1 cellular context compared by ENCODE assay signal in genomic region chr2:120669121-120669952, GRCh38.
TF ChIP-seq lines count a peak whose summit lies in the region.

No MANE protein-coding gene starts in this region.

TF ChIP-seq in HepG2, 621 proteins besides CTCF, POLR2A, EP300 and RAD21 (continued from another document and continues in another):
- TF ChIP-seq, protein P1, sequence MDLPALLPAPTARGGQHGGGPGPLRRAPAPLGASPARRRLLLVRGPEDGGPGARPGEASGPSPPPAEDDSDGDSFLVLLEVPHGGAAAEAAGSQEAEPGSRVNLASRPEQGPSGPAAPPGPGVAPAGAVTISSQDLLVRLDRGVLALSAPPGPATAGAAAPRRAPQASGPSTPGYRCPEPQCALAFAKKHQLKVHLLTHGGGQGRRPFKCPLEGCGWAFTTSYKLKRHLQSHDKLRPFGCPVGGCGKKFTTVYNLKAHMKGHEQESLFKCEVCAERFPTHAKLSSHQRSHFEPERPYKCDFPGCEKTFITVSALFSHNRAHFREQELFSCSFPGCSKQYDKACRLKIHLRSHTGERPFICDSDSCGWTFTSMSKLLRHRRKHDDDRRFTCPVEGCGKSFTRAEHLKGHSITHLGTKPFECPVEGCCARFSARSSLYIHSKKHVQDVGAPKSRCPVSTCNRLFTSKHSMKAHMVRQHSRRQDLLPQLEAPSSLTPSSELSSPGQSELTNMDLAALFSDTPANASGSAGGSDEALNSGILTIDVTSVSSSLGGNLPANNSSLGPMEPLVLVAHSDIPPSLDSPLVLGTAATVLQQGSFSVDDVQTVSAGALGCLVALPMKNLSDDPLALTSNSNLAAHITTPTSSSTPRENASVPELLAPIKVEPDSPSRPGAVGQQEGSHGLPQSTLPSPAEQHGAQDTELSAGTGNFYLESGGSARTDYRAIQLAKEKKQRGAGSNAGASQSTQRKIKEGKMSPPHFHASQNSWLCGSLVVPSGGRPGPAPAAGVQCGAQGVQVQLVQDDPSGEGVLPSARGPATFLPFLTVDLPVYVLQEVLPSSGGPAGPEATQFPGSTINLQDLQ (CRISPR knock-in tag; IDR thresholded peaks at IDR 0.05), result peak; percentile 69; the same call in 1 of the 2 replicates
- TF ChIP-seq GMEB1 (CRISPR knock-in tag; IDR thresholded peaks at IDR 0.05; ENCODE audit: borderline replicate concordance) (no peak), PITX1 (CRISPR knock-in tag; IDR thresholded peaks at IDR 0.05) (no peak), EHMT2 (IDR thresholded peaks at IDR 0.05; ENCODE audit: borderline replicate concordance, low read depth, low read length) (no peak), MXD1 (CRISPR knock-in tag; IDR thresholded peaks at IDR 0.05) (no peak), ZNF451 (CRISPR knock-in tag; IDR thresholded peaks at IDR 0.05) (no peak), THAP7 (CRISPR knock-in tag; IDR thresholded peaks at IDR 0.05) (no peak), ZBTB14 (CRISPR knock-in tag; IDR thresholded peaks at IDR 0.05) (no peak), MAZ (IDR thresholded peaks at IDR 0.05; ENCODE audit: borderline replicate concordance, low read depth, low read length) (no peak), MAZ (CRISPR knock-in tag; IDR thresholded peaks at IDR 0.05; ENCODE audit: low read depth) (peak; percentile 46; the same call in 1 of the 2 replicates), SUZ12 (IDR thresholded peaks at IDR 0.05; ENCODE audit: low read depth, low read length) (no peak), HINFP (CRISPR knock-in tag; IDR thresholded peaks at IDR 0.05; ENCODE audit: low read depth) (no peak), ZNF567 (CRISPR knock-in tag; IDR thresholded peaks at IDR 0.05; ENCODE audit: borderline replicate concordance) (no peak), CBX2 (IDR thresholded peaks at IDR 0.05; ENCODE audit: low read depth, low read length) (no peak), CBX2 (CRISPR knock-in tag; IDR thresholded peaks at IDR 0.05; ENCODE audit: low read depth) (no peak), ZNF737 (CRISPR knock-in tag; IDR thresholded peaks at IDR 0.05; ENCODE audit: borderline replicate concordance) (no peak), ZFP37 (CRISPR knock-in tag; IDR thresholded peaks at IDR 0.05; ENCODE audit: borderline replicate concordance) (no peak), MTERF4 (CRISPR knock-in tag; IDR thresholded peaks at IDR 0.05) (no peak), ZNF329 (CRISPR knock-in tag; IDR thresholded peaks at IDR 0.05; ENCODE audit: low read depth) (no peak), SP1 (IDR thresholded peaks at IDR 0.05) (no peak), SP1 (CRISPR knock-in tag; IDR thresholded peaks at IDR 0.05) (0 out of 2 replicates have a peak, but pooled peaks have one; percentile 23), ZNF543 (CRISPR knock-in tag; IDR thresholded peaks at IDR 0.05) (no peak), MTF1 (CRISPR knock-in tag; IDR thresholded peaks at IDR 0.05) (no peak), CCDC6 (CRISPR knock-in tag; IDR thresholded peaks at IDR 0.05) (no peak), BRD4 (CRISPR knock-in tag; IDR thresholded peaks at IDR 0.05) (no peak), ZNF253 (CRISPR knock-in tag; IDR thresholded peaks at IDR 0.05; ENCODE audit: borderline replicate concordance) (peak; percentile 53; the same call in 1 of the 2 replicates), ZNF614 (CRISPR knock-in tag; IDR thresholded peaks at IDR 0.05; ENCODE audit: borderline replicate concordance) (peak; percentile 18; the same call in 1 of the 2 replicates), ZNF547 (CRISPR knock-in tag; IDR thresholded peaks at IDR 0.05) (no peak), PHF21A (CRISPR knock-in tag; IDR thresholded peaks at IDR 0.05) (no peak), ZNF20 (CRISPR knock-in tag; IDR thresholded peaks at IDR 0.05) (no peak), ZNF766 (CRISPR knock-in tag; IDR thresholded peaks at IDR 0.05; ENCODE audit: borderline replicate concordance) (no peak), ZNF546 (CRISPR knock-in tag; conservative IDR thresholded peaks at IDR 0.05) (no peak), ISL2 (CRISPR knock-in tag; IDR thresholded peaks at IDR 0.05) (no peak)
- TF ChIP-seq, protein P2, sequence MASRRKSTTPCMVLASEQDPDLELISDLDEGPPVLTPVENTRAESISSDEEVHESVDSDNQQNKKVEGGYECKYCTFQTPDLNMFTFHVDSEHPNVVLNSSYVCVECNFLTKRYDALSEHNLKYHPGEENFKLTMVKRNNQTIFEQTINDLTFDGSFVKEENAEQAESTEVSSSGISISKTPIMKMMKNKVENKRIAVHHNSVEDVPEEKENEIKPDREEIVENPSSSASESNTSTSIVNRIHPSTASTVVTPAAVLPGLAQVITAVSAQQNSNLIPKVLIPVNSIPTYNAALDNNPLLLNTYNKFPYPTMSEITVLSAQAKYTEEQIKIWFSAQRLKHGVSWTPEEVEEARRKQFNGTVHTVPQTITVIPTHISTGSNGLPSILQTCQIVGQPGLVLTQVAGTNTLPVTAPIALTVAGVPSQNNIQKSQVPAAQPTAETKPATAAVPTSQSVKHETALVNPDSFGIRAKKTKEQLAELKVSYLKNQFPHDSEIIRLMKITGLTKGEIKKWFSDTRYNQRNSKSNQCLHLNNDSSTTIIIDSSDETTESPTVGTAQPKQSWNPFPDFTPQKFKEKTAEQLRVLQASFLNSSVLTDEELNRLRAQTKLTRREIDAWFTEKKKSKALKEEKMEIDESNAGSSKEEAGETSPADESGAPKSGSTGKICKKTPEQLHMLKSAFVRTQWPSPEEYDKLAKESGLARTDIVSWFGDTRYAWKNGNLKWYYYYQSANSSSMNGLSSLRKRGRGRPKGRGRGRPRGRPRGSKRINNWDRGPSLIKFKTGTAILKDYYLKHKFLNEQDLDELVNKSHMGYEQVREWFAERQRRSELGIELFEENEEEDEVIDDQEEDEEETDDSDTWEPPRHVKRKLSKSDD (CRISPR knock-in tag; IDR thresholded peaks at IDR 0.05; ENCODE audit: low read depth), result 0 out of 2 replicates have a peak, but pooled peaks have one; percentile 72
- TF ChIP-seq, protein P3, sequence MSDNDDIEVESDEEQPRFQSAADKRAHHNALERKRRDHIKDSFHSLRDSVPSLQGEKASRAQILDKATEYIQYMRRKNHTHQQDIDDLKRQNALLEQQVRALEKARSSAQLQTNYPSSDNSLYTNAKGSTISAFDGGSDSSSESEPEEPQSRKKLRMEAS (IDR thresholded peaks at IDR 0.05), result peak; percentile 49; the same call in 1 of the 2 replicates
- TF ChIP-seq, protein P4, sequence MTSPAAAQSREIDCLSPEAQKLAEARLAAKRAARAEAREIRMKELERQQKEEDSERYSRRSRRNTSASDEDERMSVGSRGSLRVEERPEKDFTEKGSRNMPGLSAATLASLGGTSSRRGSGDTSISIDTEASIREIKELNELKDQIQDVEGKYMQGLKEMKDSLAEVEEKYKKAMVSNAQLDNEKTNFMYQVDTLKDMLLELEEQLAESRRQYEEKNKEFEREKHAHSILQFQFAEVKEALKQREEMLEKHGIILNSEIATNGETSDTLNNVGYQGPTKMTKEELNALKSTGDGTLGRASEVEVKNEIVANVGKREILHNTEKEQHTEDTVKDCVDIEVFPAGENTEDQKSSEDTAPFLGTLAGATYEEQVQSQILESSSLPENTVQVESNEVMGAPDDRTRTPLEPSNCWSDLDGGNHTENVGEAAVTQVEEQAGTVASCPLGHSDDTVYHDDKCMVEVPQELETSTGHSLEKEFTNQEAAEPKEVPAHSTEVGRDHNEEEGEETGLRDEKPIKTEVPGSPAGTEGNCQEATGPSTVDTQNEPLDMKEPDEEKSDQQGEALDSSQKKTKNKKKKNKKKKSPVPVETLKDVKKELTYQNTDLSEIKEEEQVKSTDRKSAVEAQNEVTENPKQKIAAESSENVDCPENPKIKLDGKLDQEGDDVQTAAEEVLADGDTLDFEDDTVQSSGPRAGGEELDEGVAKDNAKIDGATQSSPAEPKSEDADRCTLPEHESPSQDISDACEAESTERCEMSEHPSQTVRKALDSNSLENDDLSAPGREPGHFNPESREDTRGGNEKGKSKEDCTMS (CRISPR knock-in tag; conservative IDR thresholded peaks at IDR 0.05), result no peak
- TF ChIP-seq, protein P5, sequence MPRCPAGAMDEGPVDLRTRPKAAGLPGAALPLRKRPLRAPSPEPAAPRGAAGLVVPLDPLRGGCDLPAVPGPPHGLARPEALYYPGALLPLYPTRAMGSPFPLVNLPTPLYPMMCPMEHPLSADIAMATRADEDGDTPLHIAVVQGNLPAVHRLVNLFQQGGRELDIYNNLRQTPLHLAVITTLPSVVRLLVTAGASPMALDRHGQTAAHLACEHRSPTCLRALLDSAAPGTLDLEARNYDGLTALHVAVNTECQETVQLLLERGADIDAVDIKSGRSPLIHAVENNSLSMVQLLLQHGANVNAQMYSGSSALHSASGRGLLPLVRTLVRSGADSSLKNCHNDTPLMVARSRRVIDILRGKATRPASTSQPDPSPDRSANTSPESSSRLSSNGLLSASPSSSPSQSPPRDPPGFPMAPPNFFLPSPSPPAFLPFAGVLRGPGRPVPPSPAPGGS (CRISPR knock-in tag; IDR thresholded peaks at IDR 0.05), result no peak
- TF ChIP-seq, protein P6, sequence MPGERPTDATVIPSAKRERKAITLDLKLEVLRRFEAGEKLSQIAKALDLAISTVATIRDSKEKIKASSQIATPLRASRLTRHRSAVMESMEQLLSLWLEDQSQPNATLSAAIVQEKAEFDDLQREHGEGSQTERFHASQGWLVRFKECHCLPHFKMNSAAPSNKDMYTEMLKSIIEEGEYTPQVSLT (CRISPR knock-in tag; IDR thresholded peaks at IDR 0.05; ENCODE audit: borderline replicate concordance, low read depth), result no peak
